In the genomic region with DNA sequence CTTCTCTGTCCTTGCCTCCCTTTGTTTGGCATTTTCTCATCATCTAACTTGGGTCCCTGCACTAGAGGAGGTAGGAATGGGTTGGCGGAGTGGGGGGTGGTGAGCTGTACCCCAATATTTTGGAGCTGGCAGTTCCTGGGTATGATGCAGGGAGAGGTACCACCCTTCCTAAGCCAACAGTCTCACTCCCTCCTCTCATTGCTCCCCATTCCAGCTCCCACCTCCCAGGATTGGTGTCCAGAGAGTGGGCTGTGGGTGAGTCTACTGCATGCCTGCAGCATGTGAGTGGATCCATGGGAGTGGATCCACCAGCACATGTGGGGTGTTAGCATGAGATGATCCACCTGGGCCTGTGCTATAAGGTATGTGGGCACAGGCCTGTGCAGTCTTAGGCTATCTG, we compare ENCODE assay signal across 27 cellular contexts. TPM values are rescaled to one million over a fixed set of nuclear protein-coding genes. Genes with fewer than 3 reads are reported as not detected.
"Had no signal": no experiment of that assay in that cellular context is flagged by ENCODE, and none has a peak within 500 bp of the region (broad histone marks: within the 10 kb centered on the region; RNA-seq: fewer than 3 reads in every experiment).

No MANE protein-coding gene starts in this region.

- H3K9ac ChIP-seq: SK-N-SH had no signal

- H3K4me2 ChIP-seq: PC-9, SK-N-SH had no signal

- H3K27me3 ChIP-seq: SJSA1 had no signal

- H2AFZ ChIP-seq: PC-9 had no signal

- DNase-seq: Kasumi-1, KG1, MM.1S, MV-4-11, NCI-H1092, NCI-H1105, NCI-H1417 treated with DMSO at 0.1 percent for 48 hours, NCI-H1436 treated with DMSO at 0.1 percent for 48 hours, NCI-H1694 treated with DMSO at 0.1 percent for 48 hours, NCI-H187 treated with DMSO at 0.1 percent for 48 hours, NCI-H2081 treated with DMSO at 0.1 percent for 48 hours, NCI-H2107, NCI-H2171 treated with DMSO at 0.1 percent for 48 hours, NCI-H2227 treated with DMSO at 0.1 percent for 48 hours, NCI-H446, NCI-H524 treated with DMSO at 0.1 percent for 48 hours, NCI-H526 treated with DMSO at 0.1 percent for 48 hours, PC-9, Right ventricle myocardium superior, SK-N-SH, SW 1271 had no signal

- H3K9me3 ChIP-seq: SJSA1, SK-N-SH had no signal

- H3K27ac ChIP-seq: PC-9, RWPE1, SJSA1 had no signal

- H3K4me1 ChIP-seq: SJSA1 had no signal

- ATAC-seq: K562, Panc1 had no signal

- H3K4me3 ChIP-seq: K562, PC-9, SJSA1 had no signal

- H3K9me2 ChIP-seq: SK-N-SH had no signal

RNA-seq across cellular contexts. Expression of a gene that starts 59.7 kb away (rescaled TPM):
- total RNA-seq: K562, MCF 10A, Right ventricle myocardium superior, RPMI7951, SJSA1 had no signal
